Comparison of ENCODE assay signal across 9 cellular contexts in genomic region chr1:8122477-8123407, GRCh38.
DNase-seq lines count a peak whose midpoint lies in the region; ATAC-seq and TF ChIP-seq lines count a peak whose summit lies in the region.
"Had no signal": no experiment of that assay in that cellular context is flagged by ENCODE, and none has a peak within 500 bp of the region (broad histone marks: within the 10 kb centered on the region; RNA-seq: fewer than 3 reads in every experiment).

No MANE protein-coding gene starts in this region.

- H3K4me1 ChIP-seq in body of pancreas: peaks cover 31% of the 10 kb centered on the region
- H3K4me1 ChIP-seq in subcutaneous abdominal adipose tissue (ENCODE audit: control insufficient read depth in 5 of 5, insufficient read depth in 5 of 5, low read length in 5 of 5): peaks cover 10 to 42% (median 41%) of the 10 kb centered on the region in 5 donors
- 0 out of 2 replicates have a peak, but pooled peaks cover 4% of the 10 kb centered on the region for H3K4me1 ChIP-seq in GM23248 (ENCODE audit: insufficient read depth)

- in situ Hi-C loops in GM23248 (cut with MboI): no loop called here

- H3K27me3 ChIP-seq in body of pancreas (no peaks in the 10 kb centered on the region), subcutaneous abdominal adipose tissue (ENCODE audit: control insufficient read depth in 5 of 5, insufficient read depth in 4 of 5, low read length in 5 of 5) (no peaks in the 10 kb centered on the region), GM23248 (replicated peaks; ENCODE audit: insufficient read depth) (no peaks in the 10 kb centered on the region)

- no peaks in the 10 kb centered on the region for H3K36me3 ChIP-seq in body of pancreas (replicated peaks in 1 of 2; ENCODE audit: insufficient read depth in 1 of 2, low read depth in 2 of 2)
- no peaks in the 10 kb centered on the region for H3K36me3 ChIP-seq in subcutaneous abdominal adipose tissue (ENCODE audit: control insufficient read depth in 5 of 5, insufficient read depth in 5 of 5, low read length in 5 of 5)
- no peaks in the 10 kb centered on the region for H3K36me3 ChIP-seq in GM23248 (ENCODE audit: low read depth)

- H3K9me3 ChIP-seq in body of pancreas (no peaks in the 10 kb centered on the region), subcutaneous abdominal adipose tissue (ENCODE audit: control insufficient read depth in 5 of 5, low read length in 5 of 5) (peaks cover 0 to 4% (median 0%) of the 10 kb centered on the region in 5 donors), GM23248 (ENCODE audit: low read depth) (no peaks in the 10 kb centered on the region)

- H3K9ac ChIP-seq in subcutaneous abdominal adipose tissue (ENCODE audit: low read length in 5 of 5) (peak overlapping the region in 2 of 5 donors; percentile 59 to 74), GM23248 (no peak overlapping the region)

- no peak overlapping the region for H3K4me2 ChIP-seq in GM23248 (ENCODE audit: unreplicated experiment)

- no peaks in the 10 kb centered on the region for H3K79me2 ChIP-seq in GM23248 (ENCODE audit: insufficient read depth)

- no peak for TF ChIP-seq CTCF in body of pancreas (IDR thresholded peaks at IDR 0.05)

- TF ChIP-seq POLR2A in body of pancreas (IDR thresholded peaks at IDR 0.05): no peak

- intact Hi-C loops in body of pancreas (cut with DNase I): no loop called here

- no peak overlapping the region for H2AFZ ChIP-seq in GM23248

- WGBS in body of pancreas, 2 donors: 86 to 87% methylated on average over 15 of the region's 15 CpGs
- WGBS in GM23248 (ENCODE audit: low coverage in 1 of 2, low lambda C conversion rate in 2 of 2, missing lambda C conversion rate in 2 of 2), 2 experiments: 94% methylated on average over 15 of the region's 15 CpGs

- H3K9me2 ChIP-seq in GM23248 (ENCODE audit: insufficient read depth): no peaks in the 10 kb centered on the region

- H3K27ac ChIP-seq in body of pancreas (peak overlapping the region; percentile 6 to 85 (median 76)), subcutaneous abdominal adipose tissue (ENCODE audit: low read depth, low read length) (peak overlapping the region; percentile 97), GM23248 (no peak overlapping the region)

- H3K4me3 ChIP-seq in body of pancreas (no peak overlapping the region), subcutaneous abdominal adipose tissue (ENCODE audit: low read depth in 1 of 5, low read length in 5 of 5) (no peak overlapping the region), GM23248 (no peak overlapping the region)

- DNase-seq in HT-29 (ENCODE audit: low spot score): peak; percentile 52
- DNase-seq in body of pancreas: no peak
- DNase-seq in lung microvascular endothelial cell (ENCODE audit: low read depth in 2 of 2): peak; percentile 21 to 78
- DNase-seq in LoVo (ENCODE audit: low spot score): no peak
- no peak for DNase-seq in GM23248
- DNase-seq: NCI-H82 had no signal

- ATAC-seq in body of pancreas (no peak), GM21423 (IDR thresholded peaks at IDR 0.05; ENCODE audit: unreplicated experiment) (no peak), HG03196 (IDR thresholded peaks at IDR 0.05; ENCODE audit: unreplicated experiment) (no peak)

- H3F3A ChIP-seq in GM23248 (ENCODE audit: insufficient read depth): no peaks in the 10 kb centered on the region

- H4K20me1 ChIP-seq in GM23248 (ENCODE audit: insufficient read depth): no peaks in the 10 kb centered on the region

Comparison
In these comparisons a context has a peak if more than half of its experiments do, and no peak if none do; other contexts are left out.
1. DNase-seq: peak in HT-29 (single experiment) and lung microvascular endothelial cell (2 of 2); none in body of pancreas (0 of 4), LoVo (single experiment) and GM23248 (single experiment).